ENCODE assay signal across 19 cellular contexts in genomic region chr3:121330118-121330517, GRCh38.
DNase-seq lines count a peak whose midpoint lies in the region; ATAC-seq lines count a peak whose summit lies in the region.
"Had no signal": no experiment of that assay in that cellular context is flagged by ENCODE, and none has a peak within 500 bp of the region (broad histone marks: within the 10 kb centered on the region; RNA-seq: fewer than 3 reads in every experiment).

No MANE protein-coding gene starts in this region.

- ATAC-seq in HG02588 (IDR thresholded peaks at IDR 0.05; ENCODE audit: unreplicated experiment), result no peak
- no peak for ATAC-seq in GM19351 (IDR thresholded peaks at IDR 0.05; ENCODE audit: unreplicated experiment)
- ATAC-seq: HCT116 had no signal

- no peaks in the 10 kb centered on the region for H3K9me2 ChIP-seq in Karpas-422 (replicated peaks; ENCODE audit: insufficient read depth, low read length)

- H3K9me3 ChIP-seq in Karpas-422 (ENCODE audit: low read length), result no peaks in the 10 kb centered on the region
- H3K9me3 ChIP-seq: BE2C; BLaER1 treated with 17β-estradiol and CSF1 and Interleukin-3, amounts not matched to agents 10 nM and 100 nM had no signal

- H3K4me3 ChIP-seq in Karpas-422 (ENCODE audit: low read length), result no peak overlapping the region
- H3K4me3 ChIP-seq: BLaER1 treated with 17β-estradiol and CSF1 and Interleukin-3, amounts not matched to agents 10 nM and 100 nM; GM23248 had no signal

- no peaks in the 10 kb centered on the region for H3K79me2 ChIP-seq in Karpas-422 (ENCODE audit: low read length)

- H4K20me1 ChIP-seq in Karpas-422 (ENCODE audit: insufficient read depth, low read depth, low read length), result no peaks in the 10 kb centered on the region
- H4K20me1 ChIP-seq: BLaER1 treated with 17β-estradiol and CSF1 and Interleukin-3, amounts not matched to agents 10 nM and 100 nM had no signal

- no peak overlapping the region for H2AFZ ChIP-seq in Karpas-422 (ENCODE audit: low read length)
- H2AFZ ChIP-seq: GM23248 had no signal

- H3K9ac ChIP-seq in Karpas-422 (ENCODE audit: low read length), result no peak overlapping the region
- H3K9ac ChIP-seq: BLaER1 treated with 17β-estradiol and CSF1 and Interleukin-3, amounts not matched to agents 10 nM and 100 nM; GM23248 had no signal

- H3K27me3 ChIP-seq in Karpas-422 (ENCODE audit: low read length), result peaks cover 2% of the 10 kb centered on the region; the same call in 1 of the 2 replicates
- H3K27me3 ChIP-seq: BE2C; BLaER1 treated with 17β-estradiol and CSF1 and Interleukin-3, amounts not matched to agents 10 nM and 100 nM had no signal

- no peaks in the 10 kb centered on the region for H3K4me1 ChIP-seq in Karpas-422 (ENCODE audit: low read length)
- H3K4me1 ChIP-seq: BE2C; BLaER1 treated with 17β-estradiol and CSF1 and Interleukin-3, amounts not matched to agents 10 nM and 100 nM had no signal

- no peak overlapping the region for H3K4me2 ChIP-seq in Karpas-422 (ENCODE audit: low read depth, low read length, poor library complexity, severe bottlenecking)
- H3K4me2 ChIP-seq: BLaER1 treated with 17β-estradiol and CSF1 and Interleukin-3, amounts not matched to agents 10 nM and 100 nM had no signal

- DNase-seq in Ammon's horn (ENCODE audit: low spot score) (peak; percentile 18), hippocampal formation (lab: John Stamatoyannopoulos, UW) (peak; percentile 1), middle frontal gyrus (ENCODE audit: extremely low spot score, low spot score) (peak; percentile 17), putamen (ENCODE audit: low spot score) (peak; percentile 31), Karpas-422 (no peak), D341Med (ENCODE audit: low spot score) (no peak)
- DNase-seq: BE2C; CD4-positive, alpha-beta T cell; CD8-positive, alpha-beta memory T cell; DMS53; DMS79 treated with DMSO at 0.1 percent for 48 hours; GF-D8; H7 had no signal

- H3K36me3 ChIP-seq in Karpas-422 (ENCODE audit: insufficient read depth, low read length), result no peaks in the 10 kb centered on the region
- H3K36me3 ChIP-seq: BE2C had no signal

- H3K27ac ChIP-seq in Karpas-422 (ENCODE audit: low read length), result no peak overlapping the region
- H3K27ac ChIP-seq: 22Rv1; BLaER1 treated with 17β-estradiol and CSF1 and Interleukin-3, amounts not matched to agents 10 nM and 100 nM; GM23248 had no signal

Comparison
In these comparisons a context has a peak if more than half of its experiments do, and no peak if none do; other contexts are left out.
1. DNase-seq: peak in Ammon's horn (single experiment), hippocampal formation (2 of 2), middle frontal gyrus (single experiment) and putamen (single experiment); none in Karpas-422 (single experiment) and D341Med (single experiment).